ENCODE assay signal across 17 cellular contexts in the genomic region with DNA sequence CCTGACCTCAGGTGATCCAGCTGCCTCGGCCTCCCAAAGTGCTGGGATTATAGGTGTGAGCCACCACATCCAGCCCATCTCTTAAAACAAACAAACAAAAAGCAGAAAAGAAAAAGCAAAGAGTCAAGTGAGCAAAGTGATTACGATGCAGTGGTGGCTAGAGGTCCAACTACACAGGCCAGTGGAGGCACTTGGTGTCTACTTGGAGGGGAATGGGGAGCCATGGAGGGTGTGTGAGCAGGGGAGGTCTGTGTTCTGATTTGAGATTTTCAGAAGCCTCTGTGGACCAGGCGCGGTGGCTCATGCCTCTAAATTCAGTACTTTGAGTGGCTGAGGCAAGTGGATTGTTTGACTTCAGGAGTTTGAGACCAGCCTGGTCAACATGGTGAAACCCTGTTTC. TPM values are rescaled to one million over a fixed set of nuclear protein-coding genes. Genes with fewer than 3 reads are reported as not detected.
DNase-seq lines count a peak whose midpoint lies in the region; ATAC-seq and TF ChIP-seq lines count a peak whose summit lies in the region.
"Had no signal": no experiment of that assay in that cellular context is flagged by ENCODE, and none has a peak within 500 bp of the region (broad histone marks: within the 10 kb centered on the region; RNA-seq: fewer than 3 reads in every experiment).

No MANE protein-coding gene starts in this region.

- H3K4me3 Mint-ChIP-seq in endothelial cell (ENCODE audit: unreplicated experiment), result no peak overlapping the region
- H3K4me3 Mint-ChIP-seq in stimulated activated memory B cell treated with anti-CD40 and anti-IgM and Interleukin-4, amounts not matched to agents 10 μg/mL and 1 μg/mL and 100 μg/mL, for 72 hours, result no peak overlapping the region

- H3K27ac Mint-ChIP-seq in activated naive CD4-positive, alpha-beta T cell treated with anti-CD3 and anti-CD28 coated beads, Interleukin-2, amount 50 U/mL, for 72 hours, result peak overlapping the region; percentile 32 to 58
- peak overlapping the region; percentile 67 for H3K27ac Mint-ChIP-seq in endothelial cell (ENCODE audit: unreplicated experiment)
- peak overlapping the region; percentile 53 for H3K27ac Mint-ChIP-seq in stimulated activated memory B cell treated with anti-CD40 and anti-IgM and Interleukin-4, amounts not matched to agents 10 μg/mL and 1 μg/mL and 100 μg/mL, for 72 hours
- H3K27ac Mint-ChIP-seq: CD4-positive, CD25-positive, alpha-beta regulatory T cell had no signal

- H3K27ac ChIP-seq in HEK293 (ENCODE audit: extremely low read depth, low read depth, low read length), result no peak overlapping the region
- H3K27ac ChIP-seq: GM23248, SK-N-MC had no signal

- no peak for ATAC-seq in activated naive CD4-positive, alpha-beta T cell treated with anti-CD3 and anti-CD28 coated beads, Interleukin-2, amount 50 U/mL, for 72 hours
- no peak for ATAC-seq in stimulated activated memory B cell treated with anti-CD40 and anti-IgM and Interleukin-4, amounts not matched to agents 10 μg/mL and 1 μg/mL and 100 μg/mL, for 72 hours

- no peak for DNase-seq in activated naive CD4-positive, alpha-beta T cell treated with anti-CD3 and anti-CD28 coated beads, Interleukin-2, amount 50 U/mL, for 72 hours (ENCODE audit: low spot score in 2 of 2)
- no peak for DNase-seq in activated naive CD4-positive, alpha-beta T cell (lab: John Stamatoyannopoulos, UW)
- DNase-seq in endothelial cell (ENCODE audit: low spot score) (no peak), middle frontal gyrus (ENCODE audit: extremely low spot score, low spot score) (no peak), GM19238 (ENCODE audit: insufficient read length, low spot score) (no peak)
- DNase-seq: Caco-2; CD4-positive, CD25-positive, alpha-beta regulatory T cell; GM23248; NCI-H1105 treated with DMSO at 0.1 percent for 48 hours; NCI-H1694 treated with DMSO at 0.1 percent for 48 hours; NK-92 treated with Interleukin-12 subunit alpha and Interleukin-12 subunit beta, amount 100 ng/mL, for 24 hours; OCI-M1; SHP77 had no signal

- TF ChIP-seq CTCF in HEK293 (tag by site-specific recombination; IDR thresholded peaks at IDR 0.05) (no peak), endothelial cell (IDR thresholded peaks at IDR 0.05; ENCODE audit: unreplicated experiment) (no peak)

- POLR2A ChIA-PET in HEK293 (lab: Yijun Ruan, JAX), result interaction anchor here (0.6 kb wide), 1 partner anchor 257 kb away, joined by 4 read pairs; no protein-coding TSS in a partner anchor

- H3K4me3 ChIP-seq in HEK293 (ENCODE audit: low read depth, low read length), result no peak overlapping the region
- H3K4me3 ChIP-seq: GM23248, HAP-1, SK-N-MC had no signal

- H3K9me3 Mint-ChIP-seq in activated naive CD4-positive, alpha-beta T cell treated with anti-CD3 and anti-CD28 coated beads, Interleukin-2, amount 50 U/mL, for 72 hours, result no peaks in the 10 kb centered on the region
- H3K9me3 Mint-ChIP-seq in endothelial cell (ENCODE audit: unreplicated experiment), result no peaks in the 10 kb centered on the region
- H3K9me3 Mint-ChIP-seq in stimulated activated memory B cell treated with anti-CD40 and anti-IgM and Interleukin-4, amounts not matched to agents 10 μg/mL and 1 μg/mL and 100 μg/mL, for 72 hours, result no peaks in the 10 kb centered on the region
- H3K9me3 Mint-ChIP-seq: CD4-positive, CD25-positive, alpha-beta regulatory T cell had no signal

- peaks cover 52 to 55% of the 10 kb centered on the region in 2 experiments for H3K36me3 ChIP-seq in HEK293 (ENCODE audit: control insufficient read depth in 2 of 2, insufficient read depth in 1 of 2, low read length in 2 of 2)

- CTCF ChIA-PET in HEK293 (lab: Yijun Ruan, JAX), result interaction anchor here (0.6 to 1.4 kb wide), 2 partner anchors 11 to 26 kb away, joined by 3 to 9 read pairs; no protein-coding TSS in a partner anchor

- H3K36me3 Mint-ChIP-seq in activated naive CD4-positive, alpha-beta T cell treated with anti-CD3 and anti-CD28 coated beads, Interleukin-2, amount 50 U/mL, for 72 hours, result peaks cover 4 to 19% of the 10 kb centered on the region in 2 donors
- peaks cover 35% of the 10 kb centered on the region for H3K36me3 Mint-ChIP-seq in endothelial cell (ENCODE audit: low read depth, unreplicated experiment)
- peaks cover 38% of the 10 kb centered on the region for H3K36me3 Mint-ChIP-seq in stimulated activated memory B cell treated with anti-CD40 and anti-IgM and Interleukin-4, amounts not matched to agents 10 μg/mL and 1 μg/mL and 100 μg/mL, for 72 hours

- no peaks in the 10 kb centered on the region for H3K4me1 ChIP-seq in HEK293 (ENCODE audit: control insufficient read depth, insufficient read depth, low read length)
- H3K4me1 ChIP-seq: HAP-1 had no signal

- peaks cover 3% of the 10 kb centered on the region for H3K27me3 Mint-ChIP-seq in endothelial cell (ENCODE audit: unreplicated experiment)
- no peaks in the 10 kb centered on the region for H3K27me3 Mint-ChIP-seq in stimulated activated memory B cell treated with anti-CD40 and anti-IgM and Interleukin-4, amounts not matched to agents 10 μg/mL and 1 μg/mL and 100 μg/mL, for 72 hours
- H3K27me3 Mint-ChIP-seq: CD4-positive, CD25-positive, alpha-beta regulatory T cell had no signal

- H3K4me1 Mint-ChIP-seq in endothelial cell (ENCODE audit: unreplicated experiment), result peaks cover 16% of the 10 kb centered on the region
- H3K4me1 Mint-ChIP-seq in stimulated activated memory B cell treated with anti-CD40 and anti-IgM and Interleukin-4, amounts not matched to agents 10 μg/mL and 1 μg/mL and 100 μg/mL, for 72 hours, result peaks cover 11% of the 10 kb centered on the region

- no peaks in the 10 kb centered on the region for H3K9me3 ChIP-seq in HEK293 (ENCODE audit: control insufficient read depth, insufficient read depth, low read depth, low read length)
- H3K9me3 ChIP-seq: Caco-2, HAP-1 had no signal

TF ChIP-seq in HEK293, 187 proteins besides CTCF, POLR2A, EP300 and RAD21:
- TF ChIP-seq ATF2 (tag by site-specific recombination; IDR thresholded peaks at IDR 0.05; ENCODE audit: low read depth) (no peak), YY1 (tag by site-specific recombination; IDR thresholded peaks at IDR 0.05) (no peak), ZNF16 (tag by site-specific recombination; IDR thresholded peaks at IDR 0.05; ENCODE audit: low read depth) (peak; percentile 91)

RNA-seq across cellular contexts. Expression of gene COLGALT1, which starts 6.6 kb away (rescaled TPM):
- total RNA-seq in activated naive CD4-positive, alpha-beta T cell treated with anti-CD3 and anti-CD28 coated beads, Interleukin-2, amount 50 U/mL, for 72 hours, result 10 to 100 TPM; 39.2 to 64.7 TPM
- 257 TPM for total RNA-seq in endothelial cell (ENCODE audit: unreplicated experiment)

RNA-seq across cellular contexts. Expression of gene PGLS, which starts 50.6 kb away (rescaled TPM):
- total RNA-seq in activated naive CD4-positive, alpha-beta T cell treated with anti-CD3 and anti-CD28 coated beads, Interleukin-2, amount 50 U/mL, for 72 hours, result 10 to 100 TPM; 50.3 to 70.6 TPM
- total RNA-seq in endothelial cell (ENCODE audit: unreplicated experiment), result 184 TPM
